ENCODE assay signal across 1 cellular context in genomic region chr1:110957798-110958197, GRCh38.
A peak's percentile ranks its signal among the peaks of the same experiment; 100 is the strongest.
TF ChIP-seq lines count a peak whose summit lies in the region.

No MANE protein-coding gene starts in this region.

TF ChIP-seq in K562, 482 proteins besides CTCF, POLR2A, EP300 and RAD21:
- TF ChIP-seq C11orf30 (IDR thresholded peaks at IDR 0.05; ENCODE audit: low read depth) (peak; percentile 57), ID3 (CRISPR knock-in tag; IDR thresholded peaks at IDR 0.05) (no peak), ID3 (tag; IDR thresholded peaks at IDR 0.05) (no peak), PRPF4 (IDR thresholded peaks at IDR 0.05; ENCODE audit: insufficient read depth, low read depth, low read length, poor library complexity, severe bottlenecking) (no peak), MAFG (tag; conservative IDR thresholded peaks at IDR 0.05) (peak; percentile 34; the same call in 1 of the 2 replicates), ZNF316 (IDR thresholded peaks at IDR 0.05) (peak; percentile 80)
